Comparison of ENCODE assay signal across 8 cellular contexts in genomic region chr15:40382580-40383456, GRCh38. TPM values are rescaled to one million over a fixed set of nuclear protein-coding genes. Genes with fewer than 3 reads are reported as not detected.
DNase-seq lines count a peak whose midpoint lies in the region; ATAC-seq and TF ChIP-seq lines count a peak whose summit lies in the region.

TSS of gene KNSTRN (plus strand) at chr15:40382721. CDS start at chr15:40382836, 115 bp downstream.

- intact Hi-C loops in left colon (cut with DNase I, micrococcal nuclease): no loop called here

- DNase-seq in BJ (ENCODE audit: low read depth) (peak; percentile 39), NCI-H526 (lab: John Stamatoyannopoulos, UW) (peak; percentile 93 to 96), coronary artery (ENCODE audit: low spot score) (peak; percentile 89), left colon (peak; percentile 89 to 94)
- DNase-seq in activated CD4-positive, alpha-beta T cell treated with anti-CD3 and anti-CD28 coated beads for 4 hours: peak; percentile 92 to 95
- peak; percentile 87 to 92 for DNase-seq in stimulated activated CD4-positive, alpha-beta T cell treated with anti-CD3 and anti-CD28 coated beads, Interleukin-1b, Interleukin-23, amount 100 ng/mL, for 4 hours (ENCODE audit: low read depth in 2 of 2)

- CTCF ChIA-PET in BJ (lab: Yijun Ruan, JAX): interaction anchor here (1.0 to 5.9 kb wide), 3 partner anchors 15 to 39 kb away, joined by 3 to 33 read pairs (median 3); no protein-coding TSS in a partner anchor

- ATAC-seq in GM19324 (IDR thresholded peaks at IDR 0.05; ENCODE audit: low FRiP score, unreplicated experiment) (peak; percentile 87), HG03460 (IDR thresholded peaks at IDR 0.05; ENCODE audit: unreplicated experiment) (peak; percentile 96), left colon (peak; percentile 99)

- POLR2A ChIA-PET in BJ (lab: Charles Lee): interaction anchor here (1.0 kb wide), 1 partner anchor 15 kb away, joined by 3 read pairs; no protein-coding TSS in a partner anchor

- H3K4me3 ChIP-seq in BJ (ENCODE audit: low read depth, low read length) (peak within 1 kb of the TSS; percentile 91), coronary artery (peak within 1 kb of the TSS; percentile 84)

- peaks cover 5% of the 10 kb centered on the region for H3K36me3 ChIP-seq in BJ (ENCODE audit: control insufficient read depth, insufficient read depth, low read length)

- peak within 1 kb of the TSS in 1 of 2 donors; percentile 29 for H3K27ac ChIP-seq in coronary artery

- TF ChIP-seq CTCF in BJ (IDR thresholded peaks at IDR 0.05; ENCODE audit: insufficient read depth, low read depth, low read length) (no peak), coronary artery (IDR thresholded peaks at IDR 0.05) (no peak)

- no peaks in the 10 kb centered on the region for H3K27me3 ChIP-seq in BJ (ENCODE audit: control insufficient read depth, insufficient read depth, low read length)

RNA-seq across cellular contexts. Expression of gene KNSTRN, which starts in this region (rescaled TPM):
- polyA plus RNA-seq in BJ (2011; rRNA removed): 26.4 and 32.5 TPM in 2 replicates
- 23.9 and 28.2 TPM in 2 replicates for polyA minus RNA-seq in BJ (2011; rRNA and poly(A)+ RNA removed)
- total RNA-seq in left colon: 10 to 100 TPM in 1 of 2 donors, 1 to 10 TPM in 1; 6.7 to 10.8 TPM

Comparison
In these comparisons a context has a peak if more than half of its experiments do, and no peak if none do; other contexts are left out.
1. DNase-seq: peak in every context shown above with its lines; median percentile 94 in NCI-H526; 94 in activated CD4-positive, alpha-beta T cell treated with anti-CD3 and anti-CD28 coated beads for 4 hours; 92 in left colon; 90 in stimulated activated CD4-positive, alpha-beta T cell treated with anti-CD3 and anti-CD28 coated beads, Interleukin-1b, Interleukin-23, amount 100 ng/mL, for 4 hours; 89 in coronary artery; 39 in BJ.